16 cellular contexts compared by ENCODE assay signal in genomic region chr3:123310741-123311140, GRCh38.
"Had no signal": no experiment of that assay in that cellular context is flagged by ENCODE, and none has a peak within 500 bp of the region (broad histone marks: within the 10 kb centered on the region; RNA-seq: fewer than 3 reads in every experiment).

No MANE protein-coding gene starts in this region.

- H3K4me1 ChIP-seq: colonic mucosa, esophagus squamous epithelium, gastrocnemius medialis, tibial nerve, vagina had no signal

- ATAC-seq: activated T-cell treated with anti-CD3 and anti-CD28 coated beads, Interleukin-2, amount 50 U/mL, for 72 hours; gastrocnemius medialis; heart right ventricle; left ventricle myocardium superior; stimulated activated memory B cell treated with anti-CD40 and anti-IgM and Interleukin-4, amounts not matched to agents 10 μg/mL and 1 μg/mL and 100 μg/mL, for 72 hours had no signal

- H3K27ac Mint-ChIP-seq: activated CD4-positive, alpha-beta memory T cell treated with anti-CD3 and anti-CD28 coated beads, Interleukin-2, amount 10 ng/mL, durations not matched to agents 7 days and 5 days; activated naive CD8-positive, alpha-beta T cell treated with anti-CD3 and anti-CD28 coated beads, Interleukin-2, amount 10 ng/mL, durations not matched to agents 7 days and 5 days; activated T-cell treated with anti-CD3 and anti-CD28 coated beads, Interleukin-2, amount 50 U/mL, for 72 hours; mesothelial cell of epicardium; stimulated activated memory B cell treated with anti-CD40 and anti-IgM and Interleukin-4, amounts not matched to agents 10 μg/mL and 1 μg/mL and 100 μg/mL, for 72 hours had no signal

- H3K9me3 Mint-ChIP-seq: activated CD4-positive, alpha-beta memory T cell treated with anti-CD3 and anti-CD28 coated beads, Interleukin-2, amount 10 ng/mL, durations not matched to agents 7 days and 5 days; activated naive CD8-positive, alpha-beta T cell treated with anti-CD3 and anti-CD28 coated beads, Interleukin-2, amount 10 ng/mL, durations not matched to agents 7 days and 5 days; activated T-cell treated with anti-CD3 and anti-CD28 coated beads, Interleukin-2, amount 50 U/mL, for 72 hours; mesothelial cell of epicardium; stimulated activated memory B cell treated with anti-CD40 and anti-IgM and Interleukin-4, amounts not matched to agents 10 μg/mL and 1 μg/mL and 100 μg/mL, for 72 hours had no signal

- H3K4me1 Mint-ChIP-seq: activated CD4-positive, alpha-beta memory T cell treated with anti-CD3 and anti-CD28 coated beads, Interleukin-2, amount 10 ng/mL, durations not matched to agents 7 days and 5 days; activated naive CD8-positive, alpha-beta T cell treated with anti-CD3 and anti-CD28 coated beads, Interleukin-2, amount 10 ng/mL, durations not matched to agents 7 days and 5 days had no signal

- H3K4me3 ChIP-seq: colonic mucosa, esophagus squamous epithelium, gastrocnemius medialis, heart right ventricle, right atrium auricular region, tibial nerve, vagina had no signal

- H3K36me3 Mint-ChIP-seq: activated naive CD8-positive, alpha-beta T cell treated with anti-CD3 and anti-CD28 coated beads, Interleukin-2, amount 10 ng/mL, durations not matched to agents 7 days and 5 days; mesothelial cell of epicardium; stimulated activated memory B cell treated with anti-CD40 and anti-IgM and Interleukin-4, amounts not matched to agents 10 μg/mL and 1 μg/mL and 100 μg/mL, for 72 hours had no signal

- H3K36me3 ChIP-seq: colonic mucosa, esophagus squamous epithelium, gastrocnemius medialis, neutrophil, vagina had no signal

- H3K27me3 ChIP-seq: colonic mucosa, right atrium auricular region, tibial nerve, vagina had no signal

- H3K4me3 Mint-ChIP-seq: activated CD4-positive, alpha-beta memory T cell treated with anti-CD3 and anti-CD28 coated beads, Interleukin-2, amount 10 ng/mL, durations not matched to agents 7 days and 5 days; activated naive CD8-positive, alpha-beta T cell treated with anti-CD3 and anti-CD28 coated beads, Interleukin-2, amount 10 ng/mL, durations not matched to agents 7 days and 5 days; activated T-cell treated with anti-CD3 and anti-CD28 coated beads, Interleukin-2, amount 50 U/mL, for 72 hours; mesothelial cell of epicardium; stimulated activated memory B cell treated with anti-CD40 and anti-IgM and Interleukin-4, amounts not matched to agents 10 μg/mL and 1 μg/mL and 100 μg/mL, for 72 hours had no signal

- H3K9me3 ChIP-seq: colonic mucosa, esophagus squamous epithelium, gastrocnemius medialis, heart right ventricle, neutrophil, right atrium auricular region, vagina had no signal

- DNase-seq: activated CD4-positive, alpha-beta memory T cell treated with anti-CD3 and anti-CD28 coated beads, Interleukin-2, amount 10 ng/mL, durations not matched to agents 7 days and 5 days; activated naive CD8-positive, alpha-beta T cell treated with anti-CD3 and anti-CD28 coated beads, Interleukin-2, amount 10 ng/mL, durations not matched to agents 7 days and 5 days; activated T-cell treated with anti-CD3 and anti-CD28 coated beads, Interleukin-2, amount 50 U/mL, for 72 hours; colonic mucosa; esophagus squamous epithelium; gastrocnemius medialis; heart right ventricle; left ventricle myocardium superior; small intestine; T-helper 9 cell had no signal
